ENCODE assay signal across 27 cellular contexts in the genomic region with DNA sequence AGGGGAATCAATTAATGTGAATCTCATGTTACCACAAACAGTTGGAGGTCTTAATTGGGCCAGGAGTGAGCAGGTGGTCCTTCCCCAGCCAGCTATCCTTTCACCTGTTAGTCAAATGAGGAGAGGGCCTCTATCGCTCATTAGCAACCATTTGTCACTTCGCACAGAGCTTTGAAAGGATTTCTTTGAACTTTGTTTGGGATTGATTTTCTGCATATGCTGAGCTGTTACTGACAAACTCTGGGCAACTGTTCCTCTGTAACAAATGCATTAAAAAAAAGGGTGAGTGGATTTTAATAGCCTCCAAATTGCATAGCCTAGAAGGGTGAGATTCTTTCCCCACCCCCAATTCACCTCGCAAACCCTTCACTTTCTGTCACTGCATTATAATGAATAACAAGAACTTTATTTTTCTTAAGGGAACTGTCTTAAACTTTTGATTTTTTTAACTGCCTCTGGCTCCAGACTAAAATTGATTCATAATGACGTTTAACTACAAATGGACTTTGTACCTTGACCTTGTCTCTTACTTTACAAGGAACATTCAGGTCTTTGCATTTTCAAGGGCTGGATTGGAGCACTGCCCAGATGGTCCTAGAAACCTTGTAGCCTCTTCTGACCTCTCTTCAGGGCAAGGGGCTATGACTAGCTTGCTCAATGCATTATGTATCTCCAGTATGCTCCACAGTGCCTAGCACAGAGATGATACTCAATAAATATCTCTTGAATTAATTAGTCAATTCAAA.
DNase-seq lines count a peak whose midpoint lies in the region; ATAC-seq, FAIRE-seq and TF ChIP-seq lines count a peak whose summit lies in the region.
"Had no signal": no experiment of that assay in that cellular context is flagged by ENCODE, and none has a peak within 500 bp of the region (broad histone marks: within the 10 kb centered on the region; RNA-seq: fewer than 3 reads in every experiment).

No MANE protein-coding gene starts in this region.

- FAIRE-seq in pancreas (lab: Jason Lieb, UNC): no peak
- FAIRE-seq: keratinocyte had no signal

- H3K27ac ChIP-seq in pancreas (peak overlapping the region in 2 of 4 donors; percentile 1 to 20), testis (no peak overlapping the region)
- H3K27ac ChIP-seq: breast epithelium, coronary artery, gastroesophageal sphincter, spleen, thoracic aorta had no signal

- H3K27me3 Mint-ChIP-seq in activated B cell treated with CpG ODN at 0.5 μM for 24 hours: no peaks in the 10 kb centered on the region
- H3K27me3 Mint-ChIP-seq: activated T-cell treated with anti-CD3 and anti-CD28 coated beads, Interleukin-2, amount 50 U/mL, for 24 hours; B cell had no signal

- no peaks in the 10 kb centered on the region for H3K9me3 ChIP-seq in pancreas
- H3K9me3 ChIP-seq in testis: no peaks in the 10 kb centered on the region
- H3K9me3 ChIP-seq: breast epithelium, gastroesophageal sphincter, spleen, thoracic aorta had no signal

- CTCF ChIA-PET in activated B cell treated with CpG ODN at 0.5 μM for 24 hours (lab: Charles Lee): no interaction called here

- no peaks in the 10 kb centered on the region for H3K36me3 Mint-ChIP-seq in activated B cell treated with CpG ODN at 0.5 μM for 24 hours (ENCODE audit: low read depth)

- POLR2A ChIA-PET in activated B cell treated with CpG ODN at 0.5 μM for 24 hours (lab: Charles Lee): no interaction called here

- H3K4me1 Mint-ChIP-seq in activated B cell treated with CpG ODN at 0.5 μM for 24 hours: peaks cover under 1% of the 10 kb centered on the region

- peak; percentile 15 for DNase-seq in DMS53 (lab: John Stamatoyannopoulos, UW)
- no peak for DNase-seq in DMS53 treated with DMSO at 0.1 percent for 48 hours (lab: John Stamatoyannopoulos, UW; ENCODE audit: unreplicated experiment)
- peak; percentile 3 for DNase-seq in NCI-H146 treated with DMSO at 0.1 percent for 48 hours (lab: John Stamatoyannopoulos, UW; ENCODE audit: unreplicated experiment)
- DNase-seq in activated B cell treated with CpG ODN at 0.5 μM for 24 hours: no peak
- peak in 4 of 6 donors; percentile 24 to 46 (median 40) for DNase-seq in pancreas
- DNase-seq in NCI-H446 treated with DMSO at 0.1 percent for 48 hours (lab: John Stamatoyannopoulos, UW): no peak
- no peak for DNase-seq in testis
- DNase-seq: 8988T; activated CD8-positive, alpha-beta memory T cell treated with anti-CD3 and anti-CD28 coated beads for 24 hours; activated naive CD4-positive, alpha-beta T cell; activated T-cell treated with anti-CD3 and anti-CD28 coated beads, Interleukin-2, amount 50 U/mL, for 24 hours; COR-L47; GOT3; NCI-H1694 treated with DMSO at 0.1 percent for 48 hours; NCI-H510A; nucleus accumbens; SHP77; spleen; stimulated activated CD4-positive, alpha-beta T cell treated with anti-CD3 and anti-CD28 coated beads, Interleukin-4, amount 100 ng/mL, for 1 hour; stimulated activated naive CD4-positive, alpha-beta T cell had no signal

- H3K4me1 ChIP-seq in pancreas (peaks cover 0 to 14% (median 9%) of the 10 kb centered on the region in 3 donors), testis (no peaks in the 10 kb centered on the region)
- H3K4me1 ChIP-seq: breast epithelium had no signal

- no peak for TF ChIP-seq CTCF in activated B cell treated with CpG ODN at 0.5 μM for 24 hours (IDR thresholded peaks at IDR 0.05)
- TF ChIP-seq CTCF in pancreas (IDR thresholded peaks at IDR 0.05): no peak
- no peak for TF ChIP-seq CTCF in testis (IDR thresholded peaks at IDR 0.05)

- ATAC-seq in activated B cell treated with CpG ODN at 0.5 μM for 24 hours (ENCODE audit: low read depth) (no peak), pancreas (peak; percentile 67 to 89 (median 73)), HG03135 (IDR thresholded peaks at IDR 0.05; ENCODE audit: unreplicated experiment) (no peak)
- ATAC-seq: gastroesophageal sphincter had no signal

- TF ChIP-seq POLR2A in testis (IDR thresholded peaks at IDR 0.05): no peak

- H3K4me3 ChIP-seq in pancreas: no peak overlapping the region
- H3K4me3 ChIP-seq in testis: no peak overlapping the region
- H3K4me3 ChIP-seq: breast epithelium, coronary artery, gastroesophageal sphincter, spleen, thoracic aorta had no signal

- H3K9me3 Mint-ChIP-seq in activated B cell treated with CpG ODN at 0.5 μM for 24 hours: peaks cover 2% of the 10 kb centered on the region
- H3K9me3 Mint-ChIP-seq: activated T-cell treated with anti-CD3 and anti-CD28 coated beads, Interleukin-2, amount 50 U/mL, for 24 hours had no signal

- peak overlapping the region; percentile 14 for H3K27ac Mint-ChIP-seq in activated B cell treated with CpG ODN at 0.5 μM for 24 hours
- H3K27ac Mint-ChIP-seq: activated T-cell treated with anti-CD3 and anti-CD28 coated beads, Interleukin-2, amount 50 U/mL, for 24 hours; B cell had no signal

- H3K27me3 ChIP-seq in pancreas (no peaks in the 10 kb centered on the region), testis (no peaks in the 10 kb centered on the region)
- H3K27me3 ChIP-seq: breast epithelium, gastroesophageal sphincter, spleen had no signal

- H3K36me3 ChIP-seq in pancreas (no peaks in the 10 kb centered on the region), testis (ENCODE audit: low read depth, missing control alignments) (no peaks in the 10 kb centered on the region)
- H3K36me3 ChIP-seq: breast epithelium, gastroesophageal sphincter, spleen, thoracic aorta had no signal

- intact Hi-C loops in activated B cell treated with CpG ODN at 0.5 μM for 24 hours (cut with micrococcal nuclease) (no loop called here), pancreas (cut with DNase I) (no loop called here), testis (cut with DNase I; ENCODE audit: low total_unique reads) (no loop called here)

- WGBS in pancreas, 2 donors: 18 to 21% methylated on average over 4 of the region's 4 CpGs
- WGBS in testis, 2 donors: 69 to 73% methylated on average over 4 of the region's 4 CpGs

- no peak overlapping the region for H3K4me3 Mint-ChIP-seq in activated B cell treated with CpG ODN at 0.5 μM for 24 hours
- H3K4me3 Mint-ChIP-seq: activated T-cell treated with anti-CD3 and anti-CD28 coated beads, Interleukin-2, amount 50 U/mL, for 24 hours; B cell had no signal

Comparison
In these comparisons a context has a peak if more than half of its experiments do, and no peak if none do; other contexts are left out.
1. DNase-seq: peak in DMS53 (single experiment), NCI-H146 treated with DMSO at 0.1 percent for 48 hours (single experiment) and pancreas (4 of 6); none in DMS53 treated with DMSO at 0.1 percent for 48 hours (single experiment), activated B cell treated with CpG ODN at 0.5 μM for 24 hours (single experiment), NCI-H446 treated with DMSO at 0.1 percent for 48 hours (single experiment) and testis (single experiment).
2. ATAC-seq: peak in pancreas (4 of 4); none in activated B cell treated with CpG ODN at 0.5 μM for 24 hours (single experiment) and HG03135 (single experiment).